2 cellular contexts compared by ENCODE assay signal in genomic region chr4:86099348-86099747, GRCh38.
TF ChIP-seq lines count a peak whose summit lies in the region.

No MANE protein-coding gene starts in this region.

TF ChIP-seq in GM23338, 12 proteins besides CTCF, POLR2A, EP300 and RAD21 (continued from another document):
- no peak for TF ChIP-seq STAT1 (IDR thresholded peaks at IDR 0.05; ENCODE audit: unreplicated experiment)
- TF ChIP-seq EZH2 (IDR thresholded peaks at IDR 0.05; ENCODE audit: low read depth, unreplicated experiment), result no peak
- TF ChIP-seq, protein P1, sequence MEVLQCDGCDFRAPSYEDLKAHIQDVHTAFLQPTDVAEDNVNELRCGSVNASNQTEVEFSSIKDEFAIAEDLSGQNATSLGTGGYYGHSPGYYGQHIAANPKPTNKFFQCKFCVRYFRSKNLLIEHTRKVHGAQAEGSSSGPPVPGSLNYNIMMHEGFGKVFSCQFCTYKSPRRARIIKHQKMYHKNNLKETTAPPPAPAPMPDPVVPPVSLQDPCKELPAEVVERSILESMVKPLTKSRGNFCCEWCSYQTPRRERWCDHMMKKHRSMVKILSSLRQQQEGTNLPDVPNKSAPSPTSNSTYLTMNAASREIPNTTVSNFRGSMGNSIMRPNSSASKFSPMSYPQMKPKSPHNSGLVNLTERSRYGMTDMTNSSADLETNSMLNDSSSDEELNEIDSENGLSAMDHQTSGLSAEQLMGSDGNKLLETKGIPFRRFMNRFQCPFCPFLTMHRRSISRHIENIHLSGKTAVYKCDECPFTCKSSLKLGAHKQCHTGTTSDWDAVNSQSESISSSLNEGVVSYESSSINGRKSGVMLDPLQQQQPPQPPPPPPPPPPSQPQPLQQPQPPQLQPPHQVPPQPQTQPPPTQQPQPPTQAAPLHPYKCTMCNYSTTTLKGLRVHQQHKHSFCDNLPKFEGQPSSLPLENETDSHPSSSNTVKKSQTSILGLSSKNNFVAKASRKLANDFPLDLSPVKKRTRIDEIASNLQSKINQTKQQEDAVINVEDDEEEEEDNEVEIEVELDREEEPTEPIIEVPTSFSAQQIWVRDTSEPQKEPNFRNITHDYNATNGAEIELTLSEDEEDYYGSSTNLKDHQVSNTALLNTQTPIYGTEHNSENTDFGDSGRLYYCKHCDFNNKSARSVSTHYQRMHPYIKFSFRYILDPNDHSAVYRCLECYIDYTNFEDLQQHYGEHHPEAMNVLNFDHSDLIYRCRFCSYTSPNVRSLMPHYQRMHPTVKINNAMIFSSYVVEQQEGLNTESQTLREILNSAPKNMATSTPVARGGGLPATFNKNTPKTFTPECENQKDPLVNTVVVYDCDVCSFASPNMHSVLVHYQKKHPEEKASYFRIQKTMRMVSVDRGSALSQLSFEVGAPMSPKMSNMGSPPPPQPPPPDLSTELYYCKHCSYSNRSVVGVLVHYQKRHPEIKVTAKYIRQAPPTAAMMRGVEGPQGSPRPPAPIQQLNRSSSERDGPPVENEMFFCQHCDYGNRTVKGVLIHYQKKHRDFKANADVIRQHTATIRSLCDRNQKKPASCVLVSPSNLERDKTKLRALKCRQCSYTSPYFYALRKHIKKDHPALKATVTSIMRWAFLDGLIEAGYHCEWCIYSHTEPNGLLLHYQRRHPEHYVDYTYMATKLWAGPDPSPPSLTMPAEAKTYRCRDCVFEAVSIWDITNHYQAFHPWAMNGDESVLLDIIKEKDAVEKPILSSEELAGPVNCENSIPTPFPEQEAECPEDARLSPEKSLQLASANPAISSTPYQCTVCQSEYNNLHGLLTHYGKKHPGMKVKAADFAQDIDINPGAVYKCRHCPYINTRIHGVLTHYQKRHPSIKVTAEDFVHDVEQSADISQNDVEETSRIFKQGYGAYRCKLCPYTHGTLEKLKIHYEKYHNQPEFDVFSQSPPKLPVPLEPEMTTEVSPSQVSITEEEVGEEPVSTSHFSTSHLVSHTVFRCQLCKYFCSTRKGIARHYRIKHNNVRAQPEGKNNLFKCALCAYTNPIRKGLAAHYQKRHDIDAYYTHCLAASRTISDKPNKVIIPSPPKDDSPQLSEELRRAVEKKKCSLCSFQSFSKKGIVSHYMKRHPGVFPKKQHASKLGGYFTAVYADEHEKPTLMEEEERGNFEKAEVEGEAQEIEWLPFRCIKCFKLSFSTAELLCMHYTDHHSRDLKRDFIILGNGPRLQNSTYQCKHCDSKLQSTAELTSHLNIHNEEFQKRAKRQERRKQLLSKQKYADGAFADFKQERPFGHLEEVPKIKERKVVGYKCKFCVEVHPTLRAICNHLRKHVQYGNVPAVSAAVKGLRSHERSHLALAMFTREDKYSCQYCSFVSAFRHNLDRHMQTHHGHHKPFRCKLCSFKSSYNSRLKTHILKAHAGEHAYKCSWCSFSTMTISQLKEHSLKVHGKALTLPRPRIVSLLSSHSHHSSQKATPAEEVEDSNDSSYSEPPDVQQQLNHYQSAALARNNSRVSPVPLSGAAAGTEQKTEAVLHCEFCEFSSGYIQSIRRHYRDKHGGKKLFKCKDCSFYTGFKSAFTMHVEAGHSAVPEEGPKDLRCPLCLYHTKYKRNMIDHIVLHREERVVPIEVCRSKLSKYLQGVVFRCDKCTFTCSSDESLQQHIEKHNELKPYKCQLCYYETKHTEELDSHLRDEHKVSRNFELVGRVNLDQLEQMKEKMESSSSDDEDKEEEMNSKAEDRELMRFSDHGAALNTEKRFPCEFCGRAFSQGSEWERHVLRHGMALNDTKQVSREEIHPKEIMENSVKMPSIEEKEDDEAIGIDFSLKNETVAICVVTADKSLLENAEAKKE (CRISPR knock-in tag; IDR thresholded peaks at IDR 0.05), result no peak
- no peak for TF ChIP-seq POLR2AphosphoS5 (IDR thresholded peaks at IDR 0.05; ENCODE audit: low read depth)
- no peak for TF ChIP-seq REST (IDR thresholded peaks at IDR 0.05; ENCODE audit: unreplicated experiment)
- TF ChIP-seq ZNF331 (CRISPR knock-in tag; IDR thresholded peaks at IDR 0.05; ENCODE audit: low read depth), result no peak
- TF ChIP-seq EZH2phosphoT487 (IDR thresholded peaks at IDR 0.05; ENCODE audit: unreplicated experiment), result no peak
- TF ChIP-seq CREB1 (CRISPR knock-in tag; IDR thresholded peaks at IDR 0.05; ENCODE audit: low read depth), result no peak
- no peak for TF ChIP-seq NANOG (IDR thresholded peaks at IDR 0.05; ENCODE audit: borderline replicate concordance)
- no peak for TF ChIP-seq JUNB (IDR thresholded peaks at IDR 0.05; ENCODE audit: unreplicated experiment)
- no peak for TF ChIP-seq ZNF114 (CRISPR knock-in tag; IDR thresholded peaks at IDR 0.05)

TF ChIP-seq in K562, 482 proteins besides CTCF, POLR2A, EP300 and RAD21 (continued from another document):
- no peak for TF ChIP-seq ZNF41 (CRISPR knock-in tag; conservative IDR thresholded peaks at IDR 0.05)
- no peak for TF ChIP-seq NR4A1 (CRISPR knock-in tag; IDR thresholded peaks at IDR 0.05)
- no peak for TF ChIP-seq NR4A1 (tag; IDR thresholded peaks at IDR 0.05)
- TF ChIP-seq, protein P2, sequence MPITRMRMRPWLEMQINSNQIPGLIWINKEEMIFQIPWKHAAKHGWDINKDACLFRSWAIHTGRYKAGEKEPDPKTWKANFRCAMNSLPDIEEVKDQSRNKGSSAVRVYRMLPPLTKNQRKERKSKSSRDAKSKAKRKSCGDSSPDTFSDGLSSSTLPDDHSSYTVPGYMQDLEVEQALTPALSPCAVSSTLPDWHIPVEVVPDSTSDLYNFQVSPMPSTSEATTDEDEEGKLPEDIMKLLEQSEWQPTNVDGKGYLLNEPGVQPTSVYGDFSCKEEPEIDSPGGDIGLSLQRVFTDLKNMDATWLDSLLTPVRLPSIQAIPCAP (CRISPR knock-in tag; IDR thresholded peaks at IDR 0.05; ENCODE audit: borderline replicate concordance), result no peak
- TF ChIP-seq MYC (IDR thresholded peaks at IDR 0.05; ENCODE audit: low read depth, low read length), result no peak
- no peak for TF ChIP-seq MYC (CRISPR knock-in tag; IDR thresholded peaks at IDR 0.05; ENCODE audit: borderline replicate concordance, low read depth)
- no peak for TF ChIP-seq ZNF584 (CRISPR knock-in tag; IDR thresholded peaks at IDR 0.05; ENCODE audit: low read depth)
- no peak for TF ChIP-seq NCOR1 (IDR thresholded peaks at IDR 0.05)
- no peak for TF ChIP-seq FOXJ2 (tag; IDR thresholded peaks at IDR 0.05)
- no peak for TF ChIP-seq NCOA4 (IDR thresholded peaks at IDR 0.05; ENCODE audit: partially characterized antibody)
- TF ChIP-seq, protein P3, sequence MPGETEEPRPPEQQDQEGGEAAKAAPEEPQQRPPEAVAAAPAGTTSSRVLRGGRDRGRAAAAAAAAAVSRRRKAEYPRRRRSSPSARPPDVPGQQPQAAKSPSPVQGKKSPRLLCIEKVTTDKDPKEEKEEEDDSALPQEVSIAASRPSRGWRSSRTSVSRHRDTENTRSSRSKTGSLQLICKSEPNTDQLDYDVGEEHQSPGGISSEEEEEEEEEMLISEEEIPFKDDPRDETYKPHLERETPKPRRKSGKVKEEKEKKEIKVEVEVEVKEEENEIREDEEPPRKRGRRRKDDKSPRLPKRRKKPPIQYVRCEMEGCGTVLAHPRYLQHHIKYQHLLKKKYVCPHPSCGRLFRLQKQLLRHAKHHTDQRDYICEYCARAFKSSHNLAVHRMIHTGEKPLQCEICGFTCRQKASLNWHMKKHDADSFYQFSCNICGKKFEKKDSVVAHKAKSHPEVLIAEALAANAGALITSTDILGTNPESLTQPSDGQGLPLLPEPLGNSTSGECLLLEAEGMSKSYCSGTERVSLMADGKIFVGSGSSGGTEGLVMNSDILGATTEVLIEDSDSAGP (CRISPR knock-in tag; IDR thresholded peaks at IDR 0.05), result no peak
- TF ChIP-seq SNRNP70 (optimal IDR thresholded peaks at IDR 0.05; ENCODE audit: low read depth, low read length), result no peak
- TF ChIP-seq, protein P4, sequence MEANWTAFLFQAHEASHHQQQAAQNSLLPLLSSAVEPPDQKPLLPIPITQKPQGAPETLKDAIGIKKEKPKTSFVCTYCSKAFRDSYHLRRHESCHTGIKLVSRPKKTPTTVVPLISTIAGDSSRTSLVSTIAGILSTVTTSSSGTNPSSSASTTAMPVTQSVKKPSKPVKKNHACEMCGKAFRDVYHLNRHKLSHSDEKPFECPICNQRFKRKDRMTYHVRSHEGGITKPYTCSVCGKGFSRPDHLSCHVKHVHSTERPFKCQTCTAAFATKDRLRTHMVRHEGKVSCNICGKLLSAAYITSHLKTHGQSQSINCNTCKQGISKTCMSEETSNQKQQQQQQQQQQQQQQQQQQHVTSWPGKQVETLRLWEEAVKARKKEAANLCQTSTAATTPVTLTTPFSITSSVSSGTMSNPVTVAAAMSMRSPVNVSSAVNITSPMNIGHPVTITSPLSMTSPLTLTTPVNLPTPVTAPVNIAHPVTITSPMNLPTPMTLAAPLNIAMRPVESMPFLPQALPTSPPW (CRISPR knock-in tag; IDR thresholded peaks at IDR 0.05), result peak; percentile 16; the same call in 1 of the 2 replicates
- TF ChIP-seq CHCHD3 (CRISPR knock-in tag; IDR thresholded peaks at IDR 0.05), result no peak
- TF ChIP-seq SMARCB1 (IDR thresholded peaks at IDR 0.05; ENCODE audit: insufficient read length, low read depth), result no peak
- TF ChIP-seq MGA (IDR thresholded peaks at IDR 0.05), result no peak
